In the genomic region with DNA sequence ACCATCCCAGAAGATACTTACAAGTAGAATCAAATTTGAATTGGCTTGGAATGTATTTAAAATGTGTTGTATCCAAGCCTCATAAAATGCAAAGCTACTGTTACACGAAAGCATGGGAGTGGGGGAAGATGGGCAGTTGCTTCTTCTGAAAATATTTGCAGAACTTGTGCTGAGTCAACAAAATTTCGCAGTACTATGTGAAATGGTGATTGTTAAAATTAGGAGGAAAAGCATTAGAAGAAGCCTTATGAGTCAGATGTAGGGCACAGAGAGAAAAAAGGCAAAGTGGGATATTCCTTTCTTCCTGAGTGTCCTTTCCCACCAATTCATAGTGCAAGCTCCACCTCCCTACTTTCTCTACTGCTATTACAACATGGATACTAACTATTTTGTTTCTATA, we compare ENCODE assay signal across 31 cellular contexts.
"Had no signal": no experiment of that assay in that cellular context is flagged by ENCODE, and none has a peak within 500 bp of the region (broad histone marks: within the 10 kb centered on the region; RNA-seq: fewer than 3 reads in every experiment).

No MANE protein-coding gene starts in this region.

- H3K4me1 Mint-ChIP-seq: activated CD4-positive, alpha-beta T cell treated with anti-CD3 and anti-CD28 coated beads for 36 hours; activated CD4-positive, alpha-beta T cell treated with anti-CD3 and anti-CD28 coated beads, Interleukin-2, amount 10 ng/mL, durations not matched to agents 24 days and 14 days; activated CD8-positive, alpha-beta memory T cell treated with anti-CD3 and anti-CD28 coated beads, Interleukin-2, amount 10 ng/mL, durations not matched to agents 7 days and 5 days; activated naive CD4-positive, alpha-beta T cell treated with anti-CD3 and anti-CD28 coated beads, Interleukin-2, amount 50 U/mL, for 24 hours; activated naive CD8-positive, alpha-beta T cell treated with anti-CD3 and anti-CD28 coated beads for 36 hours; activated naive CD8-positive, alpha-beta T cell treated with anti-CD3 and anti-CD28 coated beads, Interleukin-2, amount 50 U/mL, for 24 hours; endodermal cell had no signal

- H3K36me3 Mint-ChIP-seq: activated CD4-positive, alpha-beta memory T cell treated with anti-CD3 and anti-CD28 coated beads for 36 hours; activated CD8-positive, alpha-beta memory T cell treated with anti-CD3 and anti-CD28 coated beads, Interleukin-2, amount 10 ng/mL, durations not matched to agents 7 days and 5 days; activated naive CD8-positive, alpha-beta T cell treated with anti-CD3 and anti-CD28 coated beads for 36 hours had no signal

- H3K4me3 Mint-ChIP-seq: activated CD4-positive, alpha-beta memory T cell treated with anti-CD3 and anti-CD28 coated beads for 36 hours; activated CD4-positive, alpha-beta T cell treated with anti-CD3 and anti-CD28 coated beads for 36 hours; activated CD4-positive, alpha-beta T cell treated with anti-CD3 and anti-CD28 coated beads, Interleukin-2, amount 10 ng/mL, durations not matched to agents 24 days and 14 days; activated CD8-positive, alpha-beta memory T cell treated with anti-CD3 and anti-CD28 coated beads, Interleukin-2, amount 10 ng/mL, durations not matched to agents 7 days and 5 days; activated CD8-positive, alpha-beta T cell treated with anti-CD3 and anti-CD28 coated beads, Interleukin-2, amount 10 ng/mL, durations not matched to agents 7 days and 5 days; activated naive CD4-positive, alpha-beta T cell treated with anti-CD3 and anti-CD28 coated beads for 36 hours; activated naive CD4-positive, alpha-beta T cell treated with anti-CD3 and anti-CD28 coated beads, Interleukin-2, amount 50 U/mL, for 24 hours; activated naive CD8-positive, alpha-beta T cell treated with anti-CD3 and anti-CD28 coated beads for 36 hours; activated naive CD8-positive, alpha-beta T cell treated with anti-CD3 and anti-CD28 coated beads, Interleukin-2, amount 50 U/mL, for 24 hours; activated T-helper 1 cell treated with anti-CD3 and anti-CD28 coated beads, Interleukin-12 subunit alpha, Interleukin-12 subunit beta, Interleukin-2, Interleukin-4 antibody, amounts not matched to agents 30 ng/mL and 10 ng/mL and 1 ng/mL, durations not matched to agents 14 hours and 24 hours and 36 hours; endodermal cell had no signal

- H3K4me3 ChIP-seq: adrenal gland, body of pancreas, gastrocnemius medialis, heart left ventricle had no signal

- H3K27me3 ChIP-seq: adrenal gland, body of pancreas, foreskin keratinocyte, gastrocnemius medialis, heart left ventricle had no signal

- H3K9me3 Mint-ChIP-seq: activated CD4-positive, alpha-beta memory T cell treated with anti-CD3 and anti-CD28 coated beads for 36 hours; activated CD4-positive, alpha-beta T cell treated with anti-CD3 and anti-CD28 coated beads, Interleukin-2, amount 10 ng/mL, durations not matched to agents 24 days and 14 days; activated naive CD4-positive, alpha-beta T cell treated with anti-CD3 and anti-CD28 coated beads for 36 hours; activated naive CD8-positive, alpha-beta T cell treated with anti-CD3 and anti-CD28 coated beads for 36 hours; activated naive CD8-positive, alpha-beta T cell treated with anti-CD3 and anti-CD28 coated beads, Interleukin-2, amount 50 U/mL, for 24 hours; activated T-helper 1 cell treated with anti-CD3 and anti-CD28 coated beads, Interleukin-12 subunit alpha, Interleukin-12 subunit beta, Interleukin-2, Interleukin-4 antibody, amounts not matched to agents 30 ng/mL and 10 ng/mL and 1 ng/mL, durations not matched to agents 14 hours and 24 hours and 36 hours; activated T-helper 2 cell treated with anti-CD3 and anti-CD28 coated beads, Interferon-gamma antibody, Interleukin-2, Interleukin-4, amounts not matched to agents 10 μg/mL and 5 μg/mL and 100 μg/mL, durations not matched to agents 14 hours and 24 hours and 36 hours; endodermal cell had no signal

- DNase-seq: activated CD4-positive, alpha-beta memory T cell treated with anti-CD3 and anti-CD28 coated beads for 36 hours; activated CD4-positive, alpha-beta T cell treated with anti-CD3 and anti-CD28 coated beads for 36 hours; activated CD4-positive, alpha-beta T cell treated with anti-CD3 and anti-CD28 coated beads, Interleukin-2, amount 10 ng/mL, durations not matched to agents 24 days and 14 days; activated CD4-positive, CD25-positive, alpha-beta regulatory T cell; activated CD4-positive, CD25-positive, alpha-beta regulatory T cell treated with anti-CD3 and anti-CD28 coated beads, Interleukin-2, amount 50 U/mL, for 72 hours; activated CD8-positive, alpha-beta memory T cell treated with anti-CD3 and anti-CD28 coated beads, Interleukin-2, amount 10 ng/mL, durations not matched to agents 7 days and 5 days; activated CD8-positive, alpha-beta memory T cell treated with anti-CD3 and anti-CD28 coated beads, Interleukin-2, amount 50 U/mL, for 4 hours; activated CD8-positive, alpha-beta T cell treated with anti-CD3 and anti-CD28 coated beads, Interleukin-2, amount 10 ng/mL, durations not matched to agents 7 days and 5 days; activated effector memory CD4-positive, alpha-beta T cell treated with anti-CD3 and anti-CD28 coated beads, Interleukin-2, amount 50 U/mL, for 16 hours; activated naive CD4-positive, alpha-beta T cell treated with anti-CD3 and anti-CD28 coated beads for 36 hours; activated naive CD8-positive, alpha-beta T cell treated with anti-CD3 and anti-CD28 coated beads for 36 hours; activated naive CD8-positive, alpha-beta T cell treated with anti-CD3 and anti-CD28 coated beads, Interleukin-2, amount 50 U/mL, for 24 hours; activated T-cell treated with anti-CD3 and anti-CD28 coated beads, Interleukin-2, amount 50 U/mL, for 1 hour; activated T-cell treated with anti-CD3 and anti-CD28 coated beads, Interleukin-2, amount 50 U/mL, for 48 hours; adrenal gland; amygdala; aorta; body of pancreas; caudate nucleus; cortex of kidney; dermis blood vessel endothelial cell; effector memory CD4-positive, alpha-beta T cell; endodermal cell; gastrocnemius medialis; glutamatergic neuron; heart left ventricle had no signal

- ATAC-seq: activated CD4-positive, alpha-beta T cell treated with anti-CD3 and anti-CD28 coated beads for 36 hours; activated CD8-positive, alpha-beta memory T cell treated with anti-CD3 and anti-CD28 coated beads, Interleukin-2, amount 10 ng/mL, durations not matched to agents 7 days and 5 days; activated CD8-positive, alpha-beta T cell treated with anti-CD3 and anti-CD28 coated beads, Interleukin-2, amount 10 ng/mL, durations not matched to agents 7 days and 5 days; activated naive CD8-positive, alpha-beta T cell treated with anti-CD3 and anti-CD28 coated beads, Interleukin-2, amount 50 U/mL, for 24 hours; body of pancreas; esophagus mucosa; foreskin keratinocyte; gastrocnemius medialis; heart left ventricle had no signal

- H3K9me3 ChIP-seq: adrenal gland, body of pancreas, gastrocnemius medialis had no signal

- H3K27me3 Mint-ChIP-seq: activated CD4-positive, alpha-beta memory T cell treated with anti-CD3 and anti-CD28 coated beads for 36 hours; activated CD4-positive, alpha-beta T cell treated with anti-CD3 and anti-CD28 coated beads, Interleukin-2, amount 10 ng/mL, durations not matched to agents 24 days and 14 days had no signal

- H3K4me1 ChIP-seq: adrenal gland, body of pancreas, foreskin keratinocyte, gastrocnemius medialis, heart left ventricle had no signal

- H3K27ac Mint-ChIP-seq: activated CD4-positive, alpha-beta memory T cell treated with anti-CD3 and anti-CD28 coated beads for 36 hours; activated CD4-positive, alpha-beta T cell treated with anti-CD3 and anti-CD28 coated beads for 36 hours; activated CD4-positive, alpha-beta T cell treated with anti-CD3 and anti-CD28 coated beads, Interleukin-2, amount 10 ng/mL, durations not matched to agents 24 days and 14 days; activated CD8-positive, alpha-beta memory T cell treated with anti-CD3 and anti-CD28 coated beads, Interleukin-2, amount 10 ng/mL, durations not matched to agents 7 days and 5 days; activated CD8-positive, alpha-beta T cell treated with anti-CD3 and anti-CD28 coated beads, Interleukin-2, amount 10 ng/mL, durations not matched to agents 7 days and 5 days; activated naive CD4-positive, alpha-beta T cell treated with anti-CD3 and anti-CD28 coated beads for 36 hours; activated naive CD4-positive, alpha-beta T cell treated with anti-CD3 and anti-CD28 coated beads, Interleukin-2, amount 50 U/mL, for 24 hours; activated naive CD8-positive, alpha-beta T cell treated with anti-CD3 and anti-CD28 coated beads for 36 hours; activated naive CD8-positive, alpha-beta T cell treated with anti-CD3 and anti-CD28 coated beads, Interleukin-2, amount 50 U/mL, for 24 hours; activated T-helper 1 cell treated with anti-CD3 and anti-CD28 coated beads, Interleukin-12 subunit alpha, Interleukin-12 subunit beta, Interleukin-2, Interleukin-4 antibody, amounts not matched to agents 30 ng/mL and 10 ng/mL and 1 ng/mL, durations not matched to agents 14 hours and 24 hours and 36 hours; activated T-helper 2 cell treated with anti-CD3 and anti-CD28 coated beads, Interferon-gamma antibody, Interleukin-2, Interleukin-4, amounts not matched to agents 10 μg/mL and 5 μg/mL and 100 μg/mL, durations not matched to agents 14 hours and 24 hours and 36 hours; endodermal cell had no signal

- H3K36me3 ChIP-seq: adrenal gland, gastrocnemius medialis, heart left ventricle had no signal

- H3K27ac ChIP-seq: adrenal gland, body of pancreas, foreskin keratinocyte, gastrocnemius medialis, heart left ventricle had no signal
